Comparison of ENCODE assay signal across 1 cellular context in genomic region chr6:138419766-138420165, GRCh38.
A peak's percentile ranks its signal among the peaks of the same experiment; 100 is the strongest.
TF ChIP-seq lines count a peak whose summit lies in the region.

No MANE protein-coding gene starts in this region.

TF ChIP-seq in HepG2, 621 proteins besides CTCF, POLR2A, EP300 and RAD21 (continues in another document):
- TF ChIP-seq ERF (CRISPR knock-in tag; IDR thresholded peaks at IDR 0.05) (no peak), RXRB (CRISPR knock-in tag; IDR thresholded peaks at IDR 0.05; ENCODE audit: borderline replicate concordance) (peak; percentile 80), CREM (IDR thresholded peaks at IDR 0.05) (no peak), CREM (CRISPR knock-in tag; IDR thresholded peaks at IDR 0.05) (no peak), ZNF350 (CRISPR knock-in tag; IDR thresholded peaks at IDR 0.05; ENCODE audit: borderline replicate concordance, low read depth) (0 out of 2 replicates have a peak, but pooled peaks have one; percentile 12), TOPORS (CRISPR knock-in tag; IDR thresholded peaks at IDR 0.05) (no peak), GTF3A (CRISPR knock-in tag; conservative IDR thresholded peaks at IDR 0.05) (no peak), ZNF329 (CRISPR knock-in tag; IDR thresholded peaks at IDR 0.05; ENCODE audit: low read depth) (no peak), DNMT3B (CRISPR knock-in tag; conservative IDR thresholded peaks at IDR 0.05) (no peak), YY1 (IDR thresholded peaks at IDR 0.05; ENCODE audit: insufficient read depth, insufficient replicate concordance, low read depth, low read length) (no peak), ZNF280D (CRISPR knock-in tag; IDR thresholded peaks at IDR 0.05) (no peak), ZNF614 (CRISPR knock-in tag; IDR thresholded peaks at IDR 0.05; ENCODE audit: borderline replicate concordance) (no peak), ZNF781 (CRISPR knock-in tag; IDR thresholded peaks at IDR 0.05; ENCODE audit: borderline replicate concordance, not compliant biosample characterization) (peak; percentile 17), PHF5A (CRISPR knock-in tag; IDR thresholded peaks at IDR 0.05; ENCODE audit: low read depth, unreplicated experiment) (no peak), ZNF737 (CRISPR knock-in tag; IDR thresholded peaks at IDR 0.05; ENCODE audit: borderline replicate concordance) (no peak), ZNF430 (CRISPR knock-in tag; IDR thresholded peaks at IDR 0.05) (no peak), ZNF883 (CRISPR knock-in tag; IDR thresholded peaks at IDR 0.05; ENCODE audit: not compliant biosample characterization) (no peak), ZNF577 (CRISPR knock-in tag; IDR thresholded peaks at IDR 0.05; ENCODE audit: borderline replicate concordance, low read depth) (no peak), ZNF275 (CRISPR knock-in tag; IDR thresholded peaks at IDR 0.05; ENCODE audit: borderline replicate concordance) (no peak), ZNF496 (CRISPR knock-in tag; IDR thresholded peaks at IDR 0.05; ENCODE audit: insufficient replicate concordance) (no peak), FLYWCH1 (CRISPR knock-in tag; IDR thresholded peaks at IDR 0.05) (no peak; the same call in 1 of the 2 replicates), ZNF530 (CRISPR knock-in tag; IDR thresholded peaks at IDR 0.05; ENCODE audit: low read depth) (no peak), ZNF263 (CRISPR knock-in tag; IDR thresholded peaks at IDR 0.05) (no peak), JUN (CRISPR knock-in tag; IDR thresholded peaks at IDR 0.05) (no peak)
- TF ChIP-seq, protein P1, sequence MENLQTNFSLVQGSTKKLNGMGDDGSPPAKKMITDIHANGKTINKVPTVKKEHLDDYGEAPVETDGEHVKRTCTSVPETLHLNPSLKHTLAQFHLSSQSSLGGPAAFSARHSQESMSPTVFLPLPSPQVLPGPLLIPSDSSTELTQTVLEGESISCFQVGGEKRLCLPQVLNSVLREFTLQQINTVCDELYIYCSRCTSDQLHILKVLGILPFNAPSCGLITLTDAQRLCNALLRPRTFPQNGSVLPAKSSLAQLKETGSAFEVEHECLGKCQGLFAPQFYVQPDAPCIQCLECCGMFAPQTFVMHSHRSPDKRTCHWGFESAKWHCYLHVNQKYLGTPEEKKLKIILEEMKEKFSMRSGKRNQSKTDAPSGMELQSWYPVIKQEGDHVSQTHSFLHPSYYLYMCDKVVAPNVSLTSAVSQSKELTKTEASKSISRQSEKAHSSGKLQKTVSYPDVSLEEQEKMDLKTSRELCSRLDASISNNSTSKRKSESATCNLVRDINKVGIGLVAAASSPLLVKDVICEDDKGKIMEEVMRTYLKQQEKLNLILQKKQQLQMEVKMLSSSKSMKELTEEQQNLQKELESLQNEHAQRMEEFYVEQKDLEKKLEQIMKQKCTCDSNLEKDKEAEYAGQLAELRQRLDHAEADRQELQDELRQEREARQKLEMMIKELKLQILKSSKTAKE (CRISPR knock-in tag; IDR thresholded peaks at IDR 0.05; ENCODE audit: borderline replicate concordance): peak; percentile 65; the same call in 1 of the 2 replicates
- TF ChIP-seq, protein P2, sequence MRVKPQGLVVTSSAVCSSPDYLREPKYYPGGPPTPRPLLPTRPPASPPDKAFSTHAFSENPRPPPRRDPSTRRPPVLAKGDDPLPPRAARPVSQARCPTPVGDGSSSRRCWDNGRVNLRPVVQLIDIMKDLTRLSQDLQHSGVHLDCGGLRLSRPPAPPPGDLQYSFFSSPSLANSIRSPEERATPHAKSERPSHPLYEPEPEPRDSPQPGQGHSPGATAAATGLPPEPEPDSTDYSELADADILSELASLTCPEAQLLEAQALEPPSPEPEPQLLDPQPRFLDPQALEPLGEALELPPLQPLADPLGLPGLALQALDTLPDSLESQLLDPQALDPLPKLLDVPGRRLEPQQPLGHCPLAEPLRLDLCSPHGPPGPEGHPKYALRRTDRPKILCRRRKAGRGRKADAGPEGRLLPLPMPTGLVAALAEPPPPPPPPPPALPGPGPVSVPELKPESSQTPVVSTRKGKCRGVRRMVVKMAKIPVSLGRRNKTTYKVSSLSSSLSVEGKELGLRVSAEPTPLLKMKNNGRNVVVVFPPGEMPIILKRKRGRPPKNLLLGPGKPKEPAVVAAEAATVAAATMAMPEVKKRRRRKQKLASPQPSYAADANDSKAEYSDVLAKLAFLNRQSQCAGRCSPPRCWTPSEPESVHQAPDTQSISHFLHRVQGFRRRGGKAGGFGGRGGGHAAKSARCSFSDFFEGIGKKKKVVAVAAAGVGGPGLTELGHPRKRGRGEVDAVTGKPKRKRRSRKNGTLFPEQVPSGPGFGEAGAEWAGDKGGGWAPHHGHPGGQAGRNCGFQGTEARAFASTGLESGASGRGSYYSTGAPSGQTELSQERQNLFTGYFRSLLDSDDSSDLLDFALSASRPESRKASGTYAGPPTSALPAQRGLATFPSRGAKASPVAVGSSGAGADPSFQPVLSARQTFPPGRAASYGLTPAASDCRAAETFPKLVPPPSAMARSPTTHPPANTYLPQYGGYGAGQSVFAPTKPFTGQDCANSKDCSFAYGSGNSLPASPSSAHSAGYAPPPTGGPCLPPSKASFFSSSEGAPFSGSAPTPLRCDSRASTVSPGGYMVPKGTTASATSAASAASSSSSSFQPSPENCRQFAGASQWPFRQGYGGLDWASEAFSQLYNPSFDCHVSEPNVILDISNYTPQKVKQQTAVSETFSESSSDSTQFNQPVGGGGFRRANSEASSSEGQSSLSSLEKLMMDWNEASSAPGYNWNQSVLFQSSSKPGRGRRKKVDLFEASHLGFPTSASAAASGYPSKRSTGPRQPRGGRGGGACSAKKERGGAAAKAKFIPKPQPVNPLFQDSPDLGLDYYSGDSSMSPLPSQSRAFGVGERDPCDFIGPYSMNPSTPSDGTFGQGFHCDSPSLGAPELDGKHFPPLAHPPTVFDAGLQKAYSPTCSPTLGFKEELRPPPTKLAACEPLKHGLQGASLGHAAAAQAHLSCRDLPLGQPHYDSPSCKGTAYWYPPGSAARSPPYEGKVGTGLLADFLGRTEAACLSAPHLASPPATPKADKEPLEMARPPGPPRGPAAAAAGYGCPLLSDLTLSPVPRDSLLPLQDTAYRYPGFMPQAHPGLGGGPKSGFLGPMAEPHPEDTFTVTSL (CRISPR knock-in tag; IDR thresholded peaks at IDR 0.05; ENCODE audit: borderline replicate concordance): 0 out of 2 replicates have a peak, but pooled peaks have one; percentile 24
- TF ChIP-seq, protein P3, sequence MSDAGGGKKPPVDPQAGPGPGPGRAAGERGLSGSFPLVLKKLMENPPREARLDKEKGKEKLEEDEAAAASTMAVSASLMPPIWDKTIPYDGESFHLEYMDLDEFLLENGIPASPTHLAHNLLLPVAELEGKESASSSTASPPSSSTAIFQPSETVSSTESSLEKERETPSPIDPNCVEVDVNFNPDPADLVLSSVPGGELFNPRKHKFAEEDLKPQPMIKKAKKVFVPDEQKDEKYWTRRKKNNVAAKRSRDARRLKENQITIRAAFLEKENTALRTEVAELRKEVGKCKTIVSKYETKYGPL (CRISPR knock-in tag; IDR thresholded peaks at IDR 0.05): no peak
- TF ChIP-seq, protein P4, sequence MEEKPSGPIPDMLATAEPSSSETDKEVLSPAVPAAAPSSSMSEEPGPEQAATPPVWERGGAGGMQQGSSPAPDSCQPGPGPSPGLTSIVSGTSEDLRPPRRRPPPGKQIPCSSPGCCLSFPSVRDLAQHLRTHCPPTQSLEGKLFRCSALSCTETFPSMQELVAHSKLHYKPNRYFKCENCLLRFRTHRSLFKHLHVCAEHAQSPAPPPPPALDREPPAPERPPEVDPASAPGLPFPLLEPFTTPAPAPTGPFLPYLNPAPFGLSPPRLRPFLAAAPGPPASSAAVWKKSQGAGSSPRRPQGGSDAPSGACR (CRISPR knock-in tag; IDR thresholded peaks at IDR 0.05): no peak
- TF ChIP-seq, protein P5, sequence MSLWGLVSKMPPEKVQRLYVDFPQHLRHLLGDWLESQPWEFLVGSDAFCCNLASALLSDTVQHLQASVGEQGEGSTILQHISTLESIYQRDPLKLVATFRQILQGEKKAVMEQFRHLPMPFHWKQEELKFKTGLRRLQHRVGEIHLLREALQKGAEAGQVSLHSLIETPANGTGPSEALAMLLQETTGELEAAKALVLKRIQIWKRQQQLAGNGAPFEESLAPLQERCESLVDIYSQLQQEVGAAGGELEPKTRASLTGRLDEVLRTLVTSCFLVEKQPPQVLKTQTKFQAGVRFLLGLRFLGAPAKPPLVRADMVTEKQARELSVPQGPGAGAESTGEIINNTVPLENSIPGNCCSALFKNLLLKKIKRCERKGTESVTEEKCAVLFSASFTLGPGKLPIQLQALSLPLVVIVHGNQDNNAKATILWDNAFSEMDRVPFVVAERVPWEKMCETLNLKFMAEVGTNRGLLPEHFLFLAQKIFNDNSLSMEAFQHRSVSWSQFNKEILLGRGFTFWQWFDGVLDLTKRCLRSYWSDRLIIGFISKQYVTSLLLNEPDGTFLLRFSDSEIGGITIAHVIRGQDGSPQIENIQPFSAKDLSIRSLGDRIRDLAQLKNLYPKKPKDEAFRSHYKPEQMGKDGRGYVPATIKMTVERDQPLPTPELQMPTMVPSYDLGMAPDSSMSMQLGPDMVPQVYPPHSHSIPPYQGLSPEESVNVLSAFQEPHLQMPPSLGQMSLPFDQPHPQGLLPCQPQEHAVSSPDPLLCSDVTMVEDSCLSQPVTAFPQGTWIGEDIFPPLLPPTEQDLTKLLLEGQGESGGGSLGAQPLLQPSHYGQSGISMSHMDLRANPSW (CRISPR knock-in tag; IDR thresholded peaks at IDR 0.05; ENCODE audit: borderline replicate concordance): no peak
- TF ChIP-seq, protein P6, sequence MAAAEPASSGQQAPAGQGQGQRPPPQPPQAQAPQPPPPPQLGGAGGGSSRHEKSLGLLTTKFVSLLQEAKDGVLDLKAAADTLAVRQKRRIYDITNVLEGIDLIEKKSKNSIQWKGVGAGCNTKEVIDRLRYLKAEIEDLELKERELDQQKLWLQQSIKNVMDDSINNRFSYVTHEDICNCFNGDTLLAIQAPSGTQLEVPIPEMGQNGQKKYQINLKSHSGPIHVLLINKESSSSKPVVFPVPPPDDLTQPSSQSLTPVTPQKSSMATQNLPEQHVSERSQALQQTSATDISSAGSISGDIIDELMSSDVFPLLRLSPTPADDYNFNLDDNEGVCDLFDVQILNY (CRISPR knock-in tag; conservative IDR thresholded peaks at IDR 0.05): no peak
